ENCODE assay signal across 9 cellular contexts in the genomic region with DNA sequence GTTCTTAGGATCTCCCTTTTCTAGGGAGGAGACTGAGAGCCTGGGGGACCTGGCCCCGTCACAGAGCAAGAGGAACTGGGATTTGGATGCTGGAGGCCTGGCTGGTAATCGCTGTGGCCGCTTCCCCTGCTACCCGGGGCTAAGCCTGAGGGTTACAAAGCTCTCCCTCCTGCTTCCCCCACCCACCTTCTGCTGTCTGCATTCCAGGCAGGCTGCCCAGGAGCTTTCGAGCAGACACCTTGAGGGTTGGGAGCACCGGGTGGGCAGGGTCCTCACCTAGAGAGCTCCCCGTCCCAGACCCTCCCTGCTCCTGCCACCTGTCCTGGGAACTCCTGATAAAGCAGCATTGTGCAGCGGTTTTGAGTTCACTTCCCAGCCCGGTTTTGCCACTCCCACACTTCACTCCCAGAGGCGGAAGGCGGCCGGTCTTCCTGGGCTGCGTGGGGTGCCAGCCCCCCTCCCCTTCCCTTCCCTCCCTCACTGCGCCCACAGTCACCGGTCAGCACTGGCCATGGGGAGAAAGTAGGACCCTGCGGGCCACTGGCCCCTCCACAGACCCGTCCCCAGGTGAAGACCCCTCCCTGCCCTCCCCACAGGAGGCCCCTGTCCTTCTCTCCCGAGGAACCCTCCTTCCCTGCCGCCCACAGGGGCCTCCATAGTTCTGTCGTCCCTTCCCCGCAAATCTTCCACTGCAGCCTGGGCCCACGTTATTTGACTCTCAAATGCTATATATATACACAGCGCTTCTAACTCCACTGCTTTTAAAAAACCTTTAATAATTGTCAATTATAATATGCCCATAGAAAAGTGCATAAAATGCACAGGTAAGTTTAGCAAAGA. TPM values are rescaled to one million over a fixed set of nuclear protein-coding genes. Genes with fewer than 3 reads are reported as not detected.
DNase-seq lines count a peak whose midpoint lies in the region; TF ChIP-seq lines count a peak whose summit lies in the region.
"Had no signal": no experiment of that assay in that cellular context is flagged by ENCODE, and none has a peak within 500 bp of the region (broad histone marks: within the 10 kb centered on the region; RNA-seq: fewer than 3 reads in every experiment).

No MANE protein-coding gene starts in this region.

- H3K56ac ChIP-seq in mesendoderm (ENCODE audit: low read length): peak overlapping the region; percentile 57

- H3K27me3 ChIP-seq in colonic mucosa (no peaks in the 10 kb centered on the region), mesendoderm (ENCODE audit: insufficient read depth, low read length, poor library complexity) (no peaks in the 10 kb centered on the region), tibial nerve (no peaks in the 10 kb centered on the region), A673 (replicated peaks; ENCODE audit: insufficient read depth, low read depth, low read length, poor library complexity) (no peaks in the 10 kb centered on the region), MG63 (no peaks in the 10 kb centered on the region)
- H3K27me3 ChIP-seq: ascending aorta had no signal

- H3K36me3 ChIP-seq in colonic mucosa (no peaks in the 10 kb centered on the region), mesendoderm (ENCODE audit: control insufficient read depth, insufficient read depth, low read length) (no peaks in the 10 kb centered on the region), tibial nerve (no peaks in the 10 kb centered on the region), A673 (ENCODE audit: insufficient read depth, low read length, poor library complexity, severe bottlenecking) (no peaks in the 10 kb centered on the region), MG63 (peaks cover 4% of the 10 kb centered on the region; the same call in 1 of the 2 replicates)
- H3K36me3 ChIP-seq: ascending aorta had no signal

- H2BK15ac ChIP-seq in mesendoderm (replicated peaks; ENCODE audit: low read depth): no peak overlapping the region

- H3K79me1 ChIP-seq in mesendoderm (ENCODE audit: low read length): peaks cover 35% of the 10 kb centered on the region

- CTCF ChIA-PET in A673 (lab: Charles Lee): no interaction called here

- TF ChIP-seq POLR2A in tibial nerve (IDR thresholded peaks at IDR 0.05): no peak

- H3K4me1 ChIP-seq in colonic mucosa (peaks cover 23% of the 10 kb centered on the region), mesendoderm (ENCODE audit: control insufficient read depth, low read depth, low read length) (peaks cover 11% of the 10 kb centered on the region), tibial nerve (peaks cover 0 to 82% (median 45%) of the 10 kb centered on the region in 4 donors), A673 (ENCODE audit: insufficient read depth, low read length, poor library complexity, severe bottlenecking) (no peaks in the 10 kb centered on the region)

- no peaks in the 10 kb centered on the region for H3K9me3 ChIP-seq in colonic mucosa
- no peaks in the 10 kb centered on the region for H3K9me3 ChIP-seq in tibial nerve
- H3K9me3 ChIP-seq in A673 (ENCODE audit: low read depth, low read length, poor library complexity, severe bottlenecking): no peaks in the 10 kb centered on the region
- no peaks in the 10 kb centered on the region for H3K9me3 ChIP-seq in MG63
- H3K9me3 ChIP-seq: ascending aorta had no signal

- H3K27ac ChIP-seq in colonic mucosa (no peak overlapping the region), mesendoderm (ENCODE audit: low read depth, low read length) (no peak overlapping the region), tibial nerve (peak overlapping the region in 3 of 4 donors; percentile 36 to 94 (median 73)), A673 (ENCODE audit: low read depth, low read length, poor library complexity, severe bottlenecking) (no peak overlapping the region)
- H3K27ac ChIP-seq: ascending aorta had no signal

- no CpG with 5 or more reads among the region's 23 CpGs for WGBS in mesendoderm (ENCODE audit: extremely low coverage, insufficient coverage, low lambda C conversion rate)
- WGBS in tibial nerve, 2 donors: 27 to 34% methylated on average over 20 to 23 of the region's 23 CpGs

- TF ChIP-seq EP300 in tibial nerve (IDR thresholded peaks at IDR 0.05): no peak

- DNase-seq in NCI-H2227 (lab: John Stamatoyannopoulos, UW; ENCODE audit: unreplicated experiment) (peak; percentile 72), colonic mucosa (peak; percentile 59), mesendoderm (peak; percentile 46), tibial nerve (ENCODE audit: low spot score in 2 of 2) (no peak), A673 (ENCODE audit: low spot score) (no peak), MG63 (no peak)
- DNase-seq in activated effector memory CD4-positive, alpha-beta T cell treated with anti-CD3 and anti-CD28 coated beads, Interleukin-2, amount 50 U/mL, for 16 hours: no peak
- DNase-seq: natural killer cell had no signal

- H3K79me2 ChIP-seq in mesendoderm (ENCODE audit: control insufficient read depth, insufficient read depth, low read length): peaks cover 60% of the 10 kb centered on the region

- BruUV-seq in A673 (replicated peaks; lab: Mats Ljungman, UMichigan): no TSS peak

- TF ChIP-seq CTCF in colonic mucosa (IDR thresholded peaks at IDR 0.05): no peak
- TF ChIP-seq CTCF in tibial nerve (IDR thresholded peaks at IDR 0.05): no peak
- no peak for TF ChIP-seq CTCF in A673 (conservative IDR thresholded peaks at IDR 0.05; ENCODE audit: low read depth, low read length)

- no peak overlapping the region for H3K23ac ChIP-seq in mesendoderm (ENCODE audit: low read length)

- H4K5ac ChIP-seq in mesendoderm (ENCODE audit: low read length): no peak overlapping the region

- no peak overlapping the region for H3K4me2 ChIP-seq in mesendoderm (ENCODE audit: low read length)

- H2BK5ac ChIP-seq in mesendoderm (ENCODE audit: low read length): no peak overlapping the region

- H3K4me3 ChIP-seq in colonic mucosa (no peak overlapping the region), mesendoderm (ENCODE audit: low read length) (no peak overlapping the region), tibial nerve (peak overlapping the region in 1 of 4 donors; percentile 6), A673 (ENCODE audit: low read depth, low read length, poor library complexity, severe bottlenecking) (no peak overlapping the region), MG63 (no peak overlapping the region)
- H3K4me3 ChIP-seq: ascending aorta had no signal

- intact Hi-C loops in colonic mucosa (cut with DNase I) (no loop called here), A673 (cut with micrococcal nuclease; ENCODE audit: unreplicated experiment) (no loop called here)

- no peak overlapping the region for H2AK5ac ChIP-seq in mesendoderm (ENCODE audit: low read length)

- POLR2A ChIA-PET in A673 (lab: Charles Lee; ENCODE audit: low non-redundant PET): no interaction called here

- peak overlapping the region; percentile 11 for H3K18ac ChIP-seq in mesendoderm (ENCODE audit: low read length)

- no peak overlapping the region for H4K8ac ChIP-seq in mesendoderm (ENCODE audit: low read depth, low read length)

- H3K4ac ChIP-seq in mesendoderm (ENCODE audit: low read depth, low read length): no peak overlapping the region

- no peak overlapping the region for H2BK120ac ChIP-seq in mesendoderm (ENCODE audit: low read depth, low read length)

- H3K9ac ChIP-seq in colonic mucosa (ENCODE audit: low read depth in 2 of 2, low read length in 2 of 2) (peak overlapping the region in 1 of 2 donors; percentile 49), mesendoderm (ENCODE audit: low read length) (peak overlapping the region; percentile 33)

RNA-seq across cellular contexts. Expression of a gene that starts 8.1 kb away (rescaled TPM):
- total RNA-seq in colonic mucosa: 100 to 1,000 TPM in 1 of 2 donors, 10 to 100 TPM in 1; 85.5 to 127 TPM
- polyA plus RNA-seq in mesendoderm (2013, experiment 1 of 2): 56.1 TPM
- 52.0 TPM for polyA plus RNA-seq in mesendoderm (2013, experiment 2 of 2)
- 10 to 100 TPM; 22.9 to 45.1 (median 32.3) TPM for total RNA-seq in tibial nerve
- total RNA-seq in A673 (2021): 55.2 and 59.0 TPM in 2 replicates
- 3.0 and 8.5 TPM in 2 replicates for total RNA-seq in MG63 (2014; rRNA removed; shearing (Covaris generic); ENCODE audit: low replicate concordance)

RNA-seq across cellular contexts. Expression of a gene that starts 49.5 kb away (rescaled TPM):
- total RNA-seq in colonic mucosa: not detected
- 0.03 TPM for polyA plus RNA-seq in mesendoderm (2013, experiment 1 of 2)
- polyA plus RNA-seq in mesendoderm (2013, experiment 2 of 2): 0.03 TPM
- 1 to 10 TPM in 3 of 4 donors, under 1 TPM in 1; 0.90 to 3.1 (median 1.6) TPM for total RNA-seq in tibial nerve
- total RNA-seq in A673 (2021): not detected in 2 replicates
- total RNA-seq in MG63 (2014; rRNA removed; shearing (Covaris generic); ENCODE audit: low replicate concordance): not detected in 2 replicates
- total RNA-seq: ascending aorta, natural killer cell had no signal

Comparison
In these comparisons a context has a peak if more than half of its experiments do, and no peak if none do; other contexts are left out.
1. DNase-seq: peak in NCI-H2227 (single experiment), colonic mucosa (single experiment) and mesendoderm (single experiment); none in tibial nerve (0 of 2), activated effector memory CD4-positive, alpha-beta T cell treated with anti-CD3 and anti-CD28 coated beads, Interleukin-2, amount 50 U/mL, for 16 hours (single experiment), A673 (single experiment) and MG63 (single experiment).
2. H3K27ac ChIP-seq: peak in tibial nerve (3 of 4); none in colonic mucosa (single experiment), mesendoderm (single experiment) and A673 (single experiment).